21 cellular contexts compared by ENCODE assay signal in the genomic region with DNA sequence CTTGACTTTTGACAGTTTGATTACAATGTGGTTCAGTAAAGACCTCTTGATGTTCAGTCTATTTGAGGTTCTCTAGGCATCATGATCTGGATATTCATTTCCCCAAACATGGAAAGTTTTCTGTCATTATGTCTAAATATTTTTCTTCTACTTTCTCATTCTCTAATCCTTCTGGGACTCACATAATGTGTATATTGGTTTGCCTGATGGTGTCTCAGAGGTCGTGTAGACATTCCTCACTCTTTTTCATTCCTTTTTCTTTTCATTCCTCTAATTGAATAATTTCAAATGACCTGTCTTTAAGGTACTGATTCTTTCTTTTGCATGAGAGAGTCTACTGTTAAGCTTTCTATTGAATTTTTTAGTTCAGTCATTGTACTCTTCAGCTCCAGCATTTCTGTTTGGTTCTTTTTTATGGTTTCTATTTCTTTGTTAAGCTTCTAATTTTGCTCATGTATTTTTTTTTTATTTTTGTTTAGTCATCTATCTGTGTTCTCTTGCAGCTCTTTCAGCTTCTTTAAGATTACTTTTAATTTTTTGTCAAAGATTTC.
DNase-seq lines count a peak whose midpoint lies in the region; ATAC-seq, FAIRE-seq and TF ChIP-seq lines count a peak whose summit lies in the region.
"Had no signal": no experiment of that assay in that cellular context is flagged by ENCODE, and none has a peak within 500 bp of the region (broad histone marks: within the 10 kb centered on the region; RNA-seq: fewer than 3 reads in every experiment).

No MANE protein-coding gene starts in this region.

- no peak for FAIRE-seq in HepG2 (lab: Jason Lieb, UNC)
- FAIRE-seq: GM12878, GM19239, H1 had no signal

- TF ChIP-seq POLR2A in HepG2 (IDR thresholded peaks at IDR 0.05; ENCODE audit: insufficient read depth in 1 of 2, low read depth in 2 of 2, low read length in 2 of 2) (no peak), right lobe of liver (IDR thresholded peaks at IDR 0.05) (no peak)

- H3K27ac ChIP-seq in HepG2 (ENCODE audit: extremely low read length, insufficient read depth, low read length): no peak overlapping the region
- H3K27ac ChIP-seq in right lobe of liver: no peak overlapping the region
- H3K27ac ChIP-seq in Karpas-422 (ENCODE audit: low read length): no peak overlapping the region
- H3K27ac ChIP-seq: GM23248 had no signal

- POLR2A ChIA-PET in HepG2 (lab: Yijun Ruan, JAX): no interaction called here

- DNase-seq in HepG2 (ENCODE audit: low spot score): no peak
- DNase-seq in right lobe of liver: no peak
- DNase-seq in Karpas-422: peak; percentile 48
- peak; percentile 40 for DNase-seq in OCI-M1 (lab: John Stamatoyannopoulos, UW)
- DNase-seq in choroid plexus epithelial cell (ENCODE audit: low read depth): peak; percentile 11
- DNase-seq in germinal center (ENCODE audit: low spot score): no peak
- DNase-seq in NCI-H2196 treated with DMSO at 0.1 percent for 48 hours (lab: John Stamatoyannopoulos, UW; ENCODE audit: unreplicated experiment): no peak
- DNase-seq in NCI-H524 treated with DMSO at 0.1 percent for 48 hours (lab: John Stamatoyannopoulos, UW): no peak
- DNase-seq: C1 segment of cervical spinal cord; Calu3; CD4-positive, alpha-beta memory T cell; COR-L47; DMS79; EL; GDM1; GM23248; H7; HCEC 1CT had no signal

- H3K4me1 ChIP-seq in HepG2 (ENCODE audit: insufficient read depth, low read length) (no peaks in the 10 kb centered on the region), right lobe of liver (no peaks in the 10 kb centered on the region), Karpas-422 (ENCODE audit: low read length) (no peaks in the 10 kb centered on the region)

- H3K9ac ChIP-seq in HepG2 (ENCODE audit: insufficient read depth, low read depth, low read length): no peak overlapping the region
- H3K9ac ChIP-seq in Karpas-422 (ENCODE audit: low read length): no peak overlapping the region
- H3K9ac ChIP-seq: GM23248 had no signal

- H4K20me1 ChIP-seq in HepG2 (ENCODE audit: insufficient read depth, low read length) (no peaks in the 10 kb centered on the region), Karpas-422 (ENCODE audit: insufficient read depth, low read depth, low read length) (no peaks in the 10 kb centered on the region)

- H3K4me3 ChIP-seq in HepG2 (replicated peaks in 1 of 3; ENCODE audit: insufficient read depth in 1 of 3, low read depth in 2 of 3, low read length in 3 of 3): no peak overlapping the region
- H3K4me3 ChIP-seq in right lobe of liver: no peak overlapping the region
- no peak overlapping the region for H3K4me3 ChIP-seq in Karpas-422 (ENCODE audit: low read length)
- no peak overlapping the region for H3K4me3 ChIP-seq in choroid plexus epithelial cell (ENCODE audit: low read depth, low read length)
- H3K4me3 ChIP-seq: GM12878, GM23248 had no signal

- TF ChIP-seq CTCF in HepG2 (CRISPR knock-in tag; IDR thresholded peaks at IDR 0.05): no peak
- TF ChIP-seq CTCF in right lobe of liver (IDR thresholded peaks at IDR 0.05): no peak
- TF ChIP-seq CTCF in choroid plexus epithelial cell (conservative IDR thresholded peaks at IDR 0.05; ENCODE audit: low read depth, low read length): no peak

- 6% methylated on average over 1 of the region's 1 CpG for WGBS in HepG2 (ENCODE audit: low lambda C conversion rate)
- WGBS in right lobe of liver (ENCODE audit: insufficient coverage, low coverage, low lambda C conversion rate, missing lambda C conversion rate): 15% methylated on average over 1 of the region's 1 CpG

- intact Hi-C loops in HepG2 (cut with micrococcal nuclease; ENCODE audit: unreplicated experiment) (no loop called here), right lobe of liver (cut with DNase I) (no loop called here)

- no peak for ATAC-seq in HepG2
- no peak for ATAC-seq in right lobe of liver
- ATAC-seq: GM12878 had no signal

- CTCF ChIA-PET in HepG2 (lab: Yijun Ruan, JAX; ENCODE audit: low intra/inter-chr PET ratio, low total read pairs): no interaction called here

- H2AFZ ChIP-seq in HepG2 (ENCODE audit: low read length) (no peak overlapping the region), Karpas-422 (ENCODE audit: low read length) (no peak overlapping the region)
- H2AFZ ChIP-seq: GM23248 had no signal

- TF ChIP-seq EP300 in HepG2 (IDR thresholded peaks at IDR 0.05; ENCODE audit: low read depth in 2 of 2, low read length in 2 of 2) (no peak), HepG2 (CRISPR knock-in tag; IDR thresholded peaks at IDR 0.05; ENCODE audit: borderline replicate concordance) (no peak)

- H3K36me3 ChIP-seq in HepG2 (replicated peaks in 1 of 2; ENCODE audit: control insufficient read depth in 1 of 2, insufficient read depth in 2 of 2, low read length in 2 of 2) (no peaks in the 10 kb centered on the region), right lobe of liver (no peaks in the 10 kb centered on the region), Karpas-422 (ENCODE audit: insufficient read depth, low read length) (no peaks in the 10 kb centered on the region)

- BruUV-seq in HepG2 (replicated peaks; lab: Mats Ljungman, UMichigan): no TSS peak

- no peak for TF ChIP-seq RAD21 in HepG2 (CRISPR knock-in tag; IDR thresholded peaks at IDR 0.05)

- H3K9me2 ChIP-seq in Karpas-422 (replicated peaks; ENCODE audit: insufficient read depth, low read length): no peaks in the 10 kb centered on the region

- no peak overlapping the region for H3K4me2 ChIP-seq in HepG2 (ENCODE audit: low read depth, low read length)
- no peak overlapping the region for H3K4me2 ChIP-seq in Karpas-422 (ENCODE audit: low read depth, low read length, poor library complexity, severe bottlenecking)

- H3K9me3 ChIP-seq in HepG2 (ENCODE audit: low read length): peaks cover 29% of the 10 kb centered on the region
- peaks cover 0 to 3% (median 0%) of the 10 kb centered on the region in 4 donors for H3K9me3 ChIP-seq in right lobe of liver
- peaks cover 21% of the 10 kb centered on the region for H3K9me3 ChIP-seq in Karpas-422 (ENCODE audit: low read length)

- H3K79me2 ChIP-seq in HepG2 (ENCODE audit: insufficient read depth, low read length): no peaks in the 10 kb centered on the region
- H3K79me2 ChIP-seq in Karpas-422 (ENCODE audit: low read length): no peaks in the 10 kb centered on the region

- H3K27me3 ChIP-seq in HepG2 (ENCODE audit: control insufficient read depth in 1 of 2, insufficient read depth in 2 of 2, low read length in 2 of 2) (no peaks in the 10 kb centered on the region), right lobe of liver (no peaks in the 10 kb centered on the region), Karpas-422 (ENCODE audit: low read length) (no peaks in the 10 kb centered on the region)

- in situ Hi-C loops in HepG2 (cut with HindIII; ENCODE audit: extremely low pct_ligation_motif_present, low pct_unique_long_range_greater_than_20kb): no loop called here

TF ChIP-seq in HepG2, 621 proteins besides CTCF, POLR2A, EP300 and RAD21:
- TF ChIP-seq ZNF160 (CRISPR knock-in tag; IDR thresholded peaks at IDR 0.05) (peak; percentile 100), ZNF709 (CRISPR knock-in tag; IDR thresholded peaks at IDR 0.05) (peak; percentile 87; the same call in 1 of the 2 replicates), ZNF24 (IDR thresholded peaks at IDR 0.05) (no peak), ZNF616 (CRISPR knock-in tag; IDR thresholded peaks at IDR 0.05; ENCODE audit: low read depth) (no peak)

Comparison
In these comparisons a context has a peak if more than half of its experiments do, and no peak if none do; other contexts are left out.
1. DNase-seq: peak in Karpas-422 (single experiment), OCI-M1 (single experiment) and choroid plexus epithelial cell (single experiment); none in HepG2 (single experiment), right lobe of liver (0 of 3), germinal center (single experiment), NCI-H2196 treated with DMSO at 0.1 percent for 48 hours (single experiment) and NCI-H524 treated with DMSO at 0.1 percent for 48 hours (single experiment).